ENCODE assay signal across 1 cellular context in the genomic region with DNA sequence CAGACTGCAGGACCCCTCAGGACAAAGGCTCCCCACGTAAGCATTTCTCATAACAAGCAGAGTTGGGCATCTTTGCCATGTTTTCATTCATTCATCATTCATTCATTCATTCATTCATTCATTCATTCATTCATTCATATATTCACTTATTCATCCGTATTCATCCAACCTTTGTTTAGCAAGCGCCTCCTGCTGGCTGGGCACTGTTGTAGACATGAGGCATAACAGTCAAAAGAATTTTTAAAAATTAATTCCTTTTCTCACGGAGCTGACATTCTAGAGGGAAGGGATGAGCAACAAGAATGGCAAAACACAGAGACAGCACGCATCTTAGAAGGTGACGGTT.
TF ChIP-seq lines count a peak whose summit lies in the region.

No MANE protein-coding gene starts in this region.

TF ChIP-seq in HepG2, 621 proteins besides CTCF, POLR2A, EP300 and RAD21 (continued from another document):
- TF ChIP-seq, protein P1, sequence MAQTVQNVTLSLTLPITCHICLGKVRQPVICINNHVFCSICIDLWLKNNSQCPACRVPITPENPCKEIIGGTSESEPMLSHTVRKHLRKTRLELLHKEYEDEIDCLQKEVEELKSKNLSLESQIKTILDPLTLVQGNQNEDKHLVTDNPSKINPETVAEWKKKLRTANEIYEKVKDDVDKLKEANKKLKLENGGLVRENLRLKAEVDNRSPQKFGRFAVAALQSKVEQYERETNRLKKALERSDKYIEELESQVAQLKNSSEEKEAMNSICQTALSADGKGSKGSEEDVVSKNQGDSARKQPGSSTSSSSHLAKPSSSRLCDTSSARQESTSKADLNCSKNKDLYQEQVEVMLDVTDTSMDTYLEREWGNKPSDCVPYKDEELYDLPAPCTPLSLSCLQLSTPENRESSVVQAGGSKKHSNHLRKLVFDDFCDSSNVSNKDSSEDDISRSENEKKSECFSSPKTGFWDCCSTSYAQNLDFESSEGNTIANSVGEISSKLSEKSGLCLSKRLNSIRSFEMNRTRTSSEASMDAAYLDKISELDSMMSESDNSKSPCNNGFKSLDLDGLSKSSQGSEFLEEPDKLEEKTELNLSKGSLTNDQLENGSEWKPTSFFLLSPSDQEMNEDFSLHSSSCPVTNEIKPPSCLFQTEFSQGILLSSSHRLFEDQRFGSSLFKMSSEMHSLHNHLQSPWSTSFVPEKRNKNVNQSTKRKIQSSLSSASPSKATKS (CRISPR knock-in tag; IDR thresholded peaks at IDR 0.05), result no peak
- TF ChIP-seq ZBTB38 (CRISPR knock-in tag; IDR thresholded peaks at IDR 0.05), result no peak
- 0 out of 2 replicates have a peak, but pooled peaks have one; percentile 30 for TF ChIP-seq STAG1 (CRISPR knock-in tag; IDR thresholded peaks at IDR 0.05)
- TF ChIP-seq BHLHE40 (IDR thresholded peaks at IDR 0.05; ENCODE audit: low read length), result no peak
